In the genomic region with DNA sequence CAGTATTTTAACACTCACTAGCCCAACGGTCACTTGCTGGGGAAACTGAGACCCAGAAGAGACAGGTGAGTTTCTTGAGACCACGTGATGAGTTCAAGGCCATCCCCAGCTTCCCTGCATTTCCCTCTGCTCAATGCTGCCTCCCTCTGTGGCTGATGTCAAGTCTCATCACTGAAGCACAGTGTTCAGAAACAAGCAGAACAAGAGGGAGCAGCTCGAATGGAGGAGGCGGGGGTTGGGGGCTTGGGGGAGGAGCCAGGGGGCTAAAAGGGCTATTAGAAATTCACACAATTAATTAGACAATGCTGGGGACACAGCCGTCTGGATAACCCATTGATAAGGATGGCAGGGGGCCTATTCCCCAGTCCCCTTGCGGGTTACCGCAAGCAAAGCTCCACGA, we compare ENCODE assay signal across 1 cellular context.
TF ChIP-seq lines count a peak whose summit lies in the region.

No MANE protein-coding gene starts in this region.

TF ChIP-seq in A549, 52 proteins besides CTCF, POLR2A, EP300 and RAD21 (continued from another document):
- TF ChIP-seq, protein P1, sequence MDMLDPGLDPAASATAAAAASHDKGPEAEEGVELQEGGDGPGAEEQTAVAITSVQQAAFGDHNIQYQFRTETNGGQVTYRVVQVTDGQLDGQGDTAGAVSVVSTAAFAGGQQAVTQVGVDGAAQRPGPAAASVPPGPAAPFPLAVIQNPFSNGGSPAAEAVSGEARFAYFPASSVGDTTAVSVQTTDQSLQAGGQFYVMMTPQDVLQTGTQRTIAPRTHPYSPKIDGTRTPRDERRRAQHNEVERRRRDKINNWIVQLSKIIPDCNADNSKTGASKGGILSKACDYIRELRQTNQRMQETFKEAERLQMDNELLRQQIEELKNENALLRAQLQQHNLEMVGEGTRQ (IDR thresholded peaks at IDR 0.05), result peak; percentile 11; the same call in 1 of the 2 replicates
